In the genomic region with DNA sequence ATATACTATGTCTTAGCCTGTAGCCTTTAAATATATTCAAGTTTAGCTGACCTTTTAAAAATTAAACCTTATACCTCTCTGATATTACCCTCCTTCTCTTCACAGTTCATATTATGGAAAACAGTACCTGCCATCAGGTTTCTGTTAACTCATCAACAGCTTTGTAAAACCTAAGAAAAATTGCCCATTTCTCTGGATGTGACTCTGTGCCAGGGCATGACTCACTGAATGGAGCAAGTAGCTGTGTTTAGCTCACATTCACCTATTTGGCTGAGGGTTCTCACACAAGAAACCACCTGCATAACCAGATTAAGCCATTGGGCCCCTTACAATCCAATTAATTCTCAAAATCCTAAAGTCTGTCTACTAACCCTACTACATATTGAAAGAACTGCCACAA, we compare ENCODE assay signal across 28 cellular contexts.
DNase-seq lines count a peak whose midpoint lies in the region; ATAC-seq and TF ChIP-seq lines count a peak whose summit lies in the region.
"Had no signal": no experiment of that assay in that cellular context is flagged by ENCODE, and none has a peak within 500 bp of the region (broad histone marks: within the 10 kb centered on the region; RNA-seq: fewer than 3 reads in every experiment).

No MANE protein-coding gene starts in this region.

- H4K5ac ChIP-seq in mesendoderm (ENCODE audit: low read length) = no peak overlapping the region

- H3K36me3 ChIP-seq in mesendoderm (ENCODE audit: control insufficient read depth, insufficient read depth, low read length) = no peaks in the 10 kb centered on the region
- H3K36me3 ChIP-seq: left lung, ovary had no signal

- H3K9ac ChIP-seq in mesendoderm (ENCODE audit: low read length) = no peak overlapping the region

- H3K79me1 ChIP-seq in mesendoderm (ENCODE audit: low read length) = no peaks in the 10 kb centered on the region

- H2BK15ac ChIP-seq in mesendoderm (replicated peaks; ENCODE audit: low read depth) = no peak overlapping the region

- H3K27ac ChIP-seq in mesendoderm (ENCODE audit: low read depth, low read length) = no peak overlapping the region
- H3K27ac ChIP-seq: left lung, ovary, testis had no signal

- no peak overlapping the region for H3K4me3 ChIP-seq in fibroblast of pulmonary artery (replicated peaks; ENCODE audit: low read depth, low read length)
- H3K4me3 ChIP-seq in mesendoderm (ENCODE audit: low read length) = no peak overlapping the region
- H3K4me3 ChIP-seq: left lung, ovary, testis had no signal

- H4K8ac ChIP-seq in mesendoderm (ENCODE audit: low read depth, low read length) = no peak overlapping the region

- TF ChIP-seq CTCF in fibroblast of pulmonary artery (IDR thresholded peaks at IDR 0.05; ENCODE audit: low read length, missing control alignments) = no peak

- H3K4me2 ChIP-seq in mesendoderm (ENCODE audit: low read length) = no peak overlapping the region

- H2BK120ac ChIP-seq in mesendoderm (ENCODE audit: low read depth, low read length) = no peak overlapping the region

- no peak overlapping the region for H3K18ac ChIP-seq in mesendoderm (ENCODE audit: low read length)

- no peak for ATAC-seq in stimulated activated effector memory CD8-positive, alpha-beta T cell treated with anti-CD3 and anti-CD28 coated beads, Interleukin-12 subunit alpha, Interleukin-12 subunit beta, amount 100 ng/mL, for 72 hours
- no peak for ATAC-seq in HG03457 (IDR thresholded peaks at IDR 0.05; ENCODE audit: unreplicated experiment)
- ATAC-seq: esophagus mucosa, left lung had no signal

- H3K79me2 ChIP-seq in mesendoderm (ENCODE audit: control insufficient read depth, insufficient read depth, low read length) = no peaks in the 10 kb centered on the region

- no peaks in the 10 kb centered on the region for H3K4me1 Mint-ChIP-seq in stimulated activated effector memory CD8-positive, alpha-beta T cell treated with anti-CD3 and anti-CD28 coated beads, Interleukin-12 subunit alpha, Interleukin-12 subunit beta, amount 100 ng/mL, for 72 hours
- H3K4me1 Mint-ChIP-seq: activated B cell treated with CpG ODN at 0.5 μM for 24 hours; activated naive CD8-positive, alpha-beta T cell treated with anti-CD3 and anti-CD28 coated beads, Interleukin-2, amount 10 ng/mL, durations not matched to agents 7 days and 5 days; central memory CD8-positive, alpha-beta T cell had no signal

- H2AK5ac ChIP-seq in mesendoderm (ENCODE audit: low read length) = no peak overlapping the region

- peaks cover 14% of the 10 kb centered on the region for H3K9me3 Mint-ChIP-seq in stimulated activated effector memory CD8-positive, alpha-beta T cell treated with anti-CD3 and anti-CD28 coated beads, Interleukin-12 subunit alpha, Interleukin-12 subunit beta, amount 100 ng/mL, for 72 hours
- H3K9me3 Mint-ChIP-seq: activated B cell treated with CpG ODN at 0.5 μM for 24 hours; activated naive CD8-positive, alpha-beta T cell treated with anti-CD3 and anti-CD28 coated beads, Interleukin-2, amount 10 ng/mL, durations not matched to agents 7 days and 5 days had no signal

- DNase-seq in Daoy (ENCODE audit: low read depth) = peak; percentile 15
- peak; percentile 60 for DNase-seq in M059J (ENCODE audit: low read depth)
- peak; percentile 57 for DNase-seq in astrocyte of the hippocampus (ENCODE audit: low read depth, low spot score)
- DNase-seq in fibroblast of pulmonary artery (ENCODE audit: low read depth) = peak; percentile 25
- DNase-seq in stimulated activated effector memory CD8-positive, alpha-beta T cell treated with anti-CD3 and anti-CD28 coated beads, Interleukin-12 subunit alpha, Interleukin-12 subunit beta, amount 100 ng/mL, for 72 hours (ENCODE audit: low spot score in 2 of 2) = no peak
- DNase-seq in activated CD4-positive, alpha-beta T cell treated with anti-CD3 and anti-CD28 coated beads for 1 hour = no peak
- DNase-seq in mesendoderm = no peak
- DNase-seq: activated B cell treated with CpG ODN at 0.5 μM for 24 hours; activated gamma-delta T cell; activated naive CD8-positive, alpha-beta T cell treated with anti-CD3 and anti-CD28 coated beads, Interleukin-2, amount 10 ng/mL, durations not matched to agents 7 days and 5 days; activated T-cell treated with anti-CD3 and anti-CD28 coated beads, Interleukin-2, amount 50 U/mL, for 24 hours; aorta; DND-41; hippocampal formation; KG1; left lung; NCI-H1417; NCI-H2029 treated with DMSO at 0.1 percent for 48 hours; NCI-H524 treated with DMSO at 0.1 percent for 48 hours; ovary; retina; small intestine; stimulated activated naive CD4-positive, alpha-beta T cell treated with Interleukin-2 at 50 U/mL for 16 hours; testis had no signal

- H3K56ac ChIP-seq in mesendoderm (ENCODE audit: low read length) = no peak overlapping the region

- no peak overlapping the region for H2BK5ac ChIP-seq in mesendoderm (ENCODE audit: low read length)

- no peak overlapping the region for H3K4me3 Mint-ChIP-seq in stimulated activated effector memory CD8-positive, alpha-beta T cell treated with anti-CD3 and anti-CD28 coated beads, Interleukin-12 subunit alpha, Interleukin-12 subunit beta, amount 100 ng/mL, for 72 hours
- H3K4me3 Mint-ChIP-seq: activated B cell treated with CpG ODN at 0.5 μM for 24 hours; activated naive CD8-positive, alpha-beta T cell treated with anti-CD3 and anti-CD28 coated beads, Interleukin-2, amount 10 ng/mL, durations not matched to agents 7 days and 5 days; activated T-cell treated with anti-CD3 and anti-CD28 coated beads, Interleukin-2, amount 50 U/mL, for 24 hours; central memory CD8-positive, alpha-beta T cell; neural crest cell had no signal

- H3K4me1 ChIP-seq in mesendoderm (ENCODE audit: control insufficient read depth, low read depth, low read length) = no peaks in the 10 kb centered on the region
- H3K4me1 ChIP-seq: left lung, testis had no signal

- H3K4ac ChIP-seq in mesendoderm (ENCODE audit: low read depth, low read length) = no peak overlapping the region

- H3K36me3 Mint-ChIP-seq in stimulated activated effector memory CD8-positive, alpha-beta T cell treated with anti-CD3 and anti-CD28 coated beads, Interleukin-12 subunit alpha, Interleukin-12 subunit beta, amount 100 ng/mL, for 72 hours = no peaks in the 10 kb centered on the region
- H3K36me3 Mint-ChIP-seq: activated naive CD8-positive, alpha-beta T cell treated with anti-CD3 and anti-CD28 coated beads, Interleukin-2, amount 10 ng/mL, durations not matched to agents 7 days and 5 days had no signal

- H3K27ac Mint-ChIP-seq in stimulated activated effector memory CD8-positive, alpha-beta T cell treated with anti-CD3 and anti-CD28 coated beads, Interleukin-12 subunit alpha, Interleukin-12 subunit beta, amount 100 ng/mL, for 72 hours = no peak overlapping the region
- H3K27ac Mint-ChIP-seq: activated B cell treated with CpG ODN at 0.5 μM for 24 hours; activated naive CD8-positive, alpha-beta T cell treated with anti-CD3 and anti-CD28 coated beads, Interleukin-2, amount 10 ng/mL, durations not matched to agents 7 days and 5 days; activated T-cell treated with anti-CD3 and anti-CD28 coated beads, Interleukin-2, amount 50 U/mL, for 24 hours had no signal

- no peak overlapping the region for H3K23ac ChIP-seq in mesendoderm (ENCODE audit: low read length)

- H3K27me3 ChIP-seq in mesendoderm (ENCODE audit: insufficient read depth, low read length, poor library complexity) = no peaks in the 10 kb centered on the region
- H3K27me3 ChIP-seq: left lung, ovary, testis had no signal

Comparison
In these comparisons a context has a peak if more than half of its experiments do, and no peak if none do; other contexts are left out.
1. DNase-seq: peak in Daoy (single experiment), M059J (single experiment), astrocyte of the hippocampus (single experiment) and fibroblast of pulmonary artery (single experiment); none in stimulated activated effector memory CD8-positive, alpha-beta T cell treated with anti-CD3 and anti-CD28 coated beads, Interleukin-12 subunit alpha, Interleukin-12 subunit beta, amount 100 ng/mL, for 72 hours (0 of 2), activated CD4-positive, alpha-beta T cell treated with anti-CD3 and anti-CD28 coated beads for 1 hour (single experiment) and mesendoderm (single experiment).